1 cellular context compared by ENCODE assay signal in genomic region chr3:141328286-141329166, GRCh38.
TF ChIP-seq lines count a peak whose summit lies in the region.

No MANE protein-coding gene starts in this region.

TF ChIP-seq in WTC11, 78 proteins besides CTCF, POLR2A, EP300 and RAD21 (continued from another document):
- TF ChIP-seq KAT7 (CRISPR knock-in tag; IDR thresholded peaks at IDR 0.05; ENCODE audit: borderline replicate concordance) (no peak), MLX (CRISPR knock-in tag; IDR thresholded peaks at IDR 0.05) (no peak)
TF ChIP-seq in WTC11: peak in this region for 0.
